ENCODE assay signal across 26 cellular contexts in the genomic region with DNA sequence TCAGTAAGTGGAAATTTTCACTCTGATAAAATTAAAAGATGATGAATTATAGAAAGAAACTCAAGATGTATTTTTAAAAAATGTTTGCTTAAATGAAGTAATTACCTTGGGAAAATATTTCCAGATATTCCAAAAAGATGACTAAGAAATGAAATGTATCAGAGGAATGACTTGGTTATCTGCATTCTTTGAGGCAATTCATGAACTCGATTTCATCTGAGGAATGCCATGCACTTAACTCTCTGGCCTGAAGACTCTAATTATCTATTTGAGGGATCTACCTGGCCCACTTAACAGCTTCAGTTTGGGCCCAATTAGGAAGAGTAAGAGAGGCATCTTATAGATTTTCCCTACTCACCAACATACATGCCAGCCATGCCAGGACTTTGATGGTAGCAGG.
DNase-seq lines count a peak whose midpoint lies in the region; ATAC-seq, FAIRE-seq and TF ChIP-seq lines count a peak whose summit lies in the region.
"Had no signal": no experiment of that assay in that cellular context is flagged by ENCODE, and none has a peak within 500 bp of the region (broad histone marks: within the 10 kb centered on the region; RNA-seq: fewer than 3 reads in every experiment).

No MANE protein-coding gene starts in this region.

- ATAC-seq in GM19452 (IDR thresholded peaks at IDR 0.05; ENCODE audit: unreplicated experiment) (no peak), upper lobe of right lung (no peak), left colon (no peak)
- ATAC-seq: T-cell had no signal

- H3K4me1 ChIP-seq in trophoblast cell (ENCODE audit: control insufficient read depth in 1 of 2, insufficient read depth in 2 of 2, low read length in 2 of 2) = peaks cover 2 to 4% of the 10 kb centered on the region in 2 experiments
- H3K4me1 ChIP-seq in upper lobe of right lung = no peaks in the 10 kb centered on the region
- H3K4me1 ChIP-seq: BE2C, Caco-2 had no signal

- no peak overlapping the region for H3K14ac ChIP-seq in trophoblast cell (ENCODE audit: low read length)

- H3K27me3 ChIP-seq in trophoblast cell (ENCODE audit: insufficient read depth, low read length) = no peaks in the 10 kb centered on the region
- no peaks in the 10 kb centered on the region for H3K27me3 ChIP-seq in upper lobe of right lung
- H3K27me3 ChIP-seq: BE2C, MG63 had no signal

- H3K9me3 ChIP-seq in trophoblast cell (ENCODE audit: insufficient read depth, low read depth, low read length) (peaks cover 2% of the 10 kb centered on the region), upper lobe of right lung (peaks cover 6% of the 10 kb centered on the region)
- H3K9me3 ChIP-seq: BE2C, MG63 had no signal

- no peak overlapping the region for H2BK12ac ChIP-seq in trophoblast cell (ENCODE audit: low read length)

- no peak for TF ChIP-seq CTCF in upper lobe of right lung (IDR thresholded peaks at IDR 0.05)

- no peak overlapping the region for H3K4ac ChIP-seq in trophoblast cell (ENCODE audit: low read depth, low read length)

- no peak overlapping the region for H3K9ac ChIP-seq in trophoblast cell (ENCODE audit: low read length)

- DNase-seq in EL (peak; percentile 41), HTR-8/SVneo (ENCODE audit: insufficient read length, low spot score) (peak; percentile 2), astrocyte of the hippocampus (ENCODE audit: low read depth, low spot score) (peak; percentile 11), trophoblast cell (peak; percentile 61 to 88), pons (ENCODE audit: low spot score) (no peak), upper lobe of right lung (no peak), left colon (no peak)
- DNase-seq: ACHN; BE2C; Caco-2; CD4-positive, alpha-beta T cell; Karpas-422; MG63; NCI-H1048; NCI-H1436; NCI-H1930; NCI-H2171; NCI-H446; NCI-H526 treated with DMSO at 0.1 percent for 48 hours; Right ventricle myocardium superior; T-cell had no signal

- H3K23ac ChIP-seq in trophoblast cell (ENCODE audit: low read length) = no peak overlapping the region

- H3K4me2 ChIP-seq in trophoblast cell (ENCODE audit: low read length) = peak overlapping the region; percentile 4

- no peak overlapping the region for H4K91ac ChIP-seq in trophoblast cell (ENCODE audit: low read depth, low read length)

- H2BK120ac ChIP-seq in trophoblast cell (ENCODE audit: insufficient read depth, low read length, poor library complexity) = no peak overlapping the region

- H3K4me3 ChIP-seq in trophoblast cell (ENCODE audit: low read depth, low read length) = no peak overlapping the region
- H3K4me3 ChIP-seq in upper lobe of right lung = no peak overlapping the region
- H3K4me3 ChIP-seq: MG63 had no signal

- FAIRE-seq in HTR-8/SVneo (lab: Jason Lieb, UNC) = no peak
- FAIRE-seq: GM12892, GM18507, H54, RCC 7860 had no signal

- H3K27ac ChIP-seq in trophoblast cell (ENCODE audit: low read depth, low read length) (peak overlapping the region; percentile 27), upper lobe of right lung (no peak overlapping the region)

- no peaks in the 10 kb centered on the region for H3K36me3 ChIP-seq in trophoblast cell (ENCODE audit: control insufficient read depth in 1 of 2, insufficient read depth in 2 of 2, low read length in 2 of 2)
- no peaks in the 10 kb centered on the region for H3K36me3 ChIP-seq in upper lobe of right lung
- H3K36me3 ChIP-seq: BE2C, MG63 had no signal

- H4K8ac ChIP-seq in trophoblast cell (ENCODE audit: low read depth, low read length) = no peak overlapping the region

- no peaks in the 10 kb centered on the region for H3K79me2 ChIP-seq in trophoblast cell (ENCODE audit: control insufficient read depth, insufficient read depth, low read length, poor library complexity)

- H2AFZ ChIP-seq in trophoblast cell (ENCODE audit: insufficient read depth, low read length, poor library complexity) = no peak overlapping the region

- no CpG with 5 or more reads among the region's 1 CpG for WGBS in trophoblast cell (ENCODE audit: extremely low coverage, insufficient coverage, insufficient read length)

- no peak overlapping the region for H2BK5ac ChIP-seq in trophoblast cell (ENCODE audit: low read depth, low read length, poor library complexity)

- H2AK5ac ChIP-seq in trophoblast cell (ENCODE audit: low read length) = no peak overlapping the region

- no peak overlapping the region for H3K18ac ChIP-seq in trophoblast cell (ENCODE audit: low read length)

- no peaks in the 10 kb centered on the region for H3K79me1 ChIP-seq in trophoblast cell (ENCODE audit: low read length)

- intact Hi-C loops in upper lobe of right lung (cut with DNase I) = no loop called here
- intact Hi-C loops in left colon (cut with DNase I, micrococcal nuclease) = no loop called here

- H4K12ac ChIP-seq in trophoblast cell (ENCODE audit: low read depth, low read length) = no peak overlapping the region

Comparison
In these comparisons a context has a peak if more than half of its experiments do, and no peak if none do; other contexts are left out.
1. DNase-seq: peak in EL (single experiment), HTR-8/SVneo (single experiment), astrocyte of the hippocampus (single experiment) and trophoblast cell (2 of 2); none in pons (single experiment), upper lobe of right lung (single experiment) and left colon (0 of 2).